In genomic region chr3:31817411-31817966, GRCh38 we compare ENCODE assay signal across 31 cellular contexts.
"Had no signal": no experiment of that assay in that cellular context is flagged by ENCODE, and none has a peak within 500 bp of the region (broad histone marks: within the 10 kb centered on the region; RNA-seq: fewer than 3 reads in every experiment).

No MANE protein-coding gene starts in this region.

- H3K27me3 ChIP-seq: esophagus muscularis mucosa, foreskin keratinocyte, heart right ventricle, left lung, right atrium auricular region, suprapubic skin, transverse colon, upper lobe of right lung, uterus had no signal

- H3K36me3 Mint-ChIP-seq: mesothelial cell of epicardium; naive thymus-derived CD4-positive, alpha-beta T cell had no signal

- H3K9me3 ChIP-seq: esophagus muscularis mucosa, heart right ventricle, left lung, mucosa of descending colon, prostate gland, right atrium auricular region, suprapubic skin, transverse colon, upper lobe of right lung, uterus had no signal

- H3K9ac ChIP-seq: parathyroid adenoma had no signal

- H3K4me1 ChIP-seq: esophagus muscularis mucosa, heart right ventricle, left lung, parathyroid adenoma, prostate gland, right atrium auricular region, suprapubic skin, transverse colon, upper lobe of right lung, uterus had no signal

- ATAC-seq: foreskin keratinocyte; heart right ventricle; left cardiac atrium; left lung; mucosa of descending colon; naive thymus-derived CD4-positive, alpha-beta T cell; sciatic nerve; stimulated activated memory B cell treated with anti-CD40 and anti-IgM and Interleukin-4, amounts not matched to agents 10 μg/mL and 1 μg/mL and 100 μg/mL, for 72 hours; upper lobe of right lung had no signal

- H3K4me2 ChIP-seq: smooth muscle cell had no signal

- H3K27me3 Mint-ChIP-seq: naive thymus-derived CD4-positive, alpha-beta T cell; stimulated activated memory B cell treated with anti-CD40 and anti-IgM and Interleukin-4, amounts not matched to agents 10 μg/mL and 1 μg/mL and 100 μg/mL, for 72 hours; stimulated activated naive CD8-positive, alpha-beta T cell treated with anti-CD3 and anti-CD28 coated beads, Interleukin-15, Interleukin-2, amounts not matched to agents 100 ng/mL and 50 ng/mL, for 24 hours had no signal

- H3K9me3 Mint-ChIP-seq: mesothelial cell of epicardium; naive thymus-derived CD4-positive, alpha-beta T cell; neural crest cell; stimulated activated memory B cell treated with anti-CD40 and anti-IgM and Interleukin-4, amounts not matched to agents 10 μg/mL and 1 μg/mL and 100 μg/mL, for 72 hours; stimulated activated naive CD8-positive, alpha-beta T cell treated with anti-CD3 and anti-CD28 coated beads, Interleukin-15, Interleukin-2, amounts not matched to agents 100 ng/mL and 50 ng/mL, for 24 hours had no signal

- H3K36me3 ChIP-seq: esophagus muscularis mucosa, heart right ventricle, left lung, prostate gland, right atrium auricular region, suprapubic skin, transverse colon, upper lobe of right lung, uterus had no signal

- H3K79me2 ChIP-seq: parathyroid adenoma had no signal

- H3K4me3 Mint-ChIP-seq: mesothelial cell of epicardium; neural crest cell; stimulated activated memory B cell treated with anti-CD40 and anti-IgM and Interleukin-4, amounts not matched to agents 10 μg/mL and 1 μg/mL and 100 μg/mL, for 72 hours; stimulated activated naive CD8-positive, alpha-beta T cell treated with anti-CD3 and anti-CD28 coated beads, Interleukin-15, Interleukin-2, amounts not matched to agents 100 ng/mL and 50 ng/mL, for 24 hours had no signal

- FAIRE-seq: endothelial cell of umbilical vein, islet of Langerhans had no signal

- DNase-seq: dermis blood vessel endothelial cell; effector memory CD4-positive, alpha-beta T cell; foreskin keratinocyte; glutamatergic neuron; heart right ventricle; hippocampal formation; left cardiac atrium; mesenchymal stem cell; mucosa of descending colon; naive thymus-derived CD4-positive, alpha-beta T cell; stimulated activated CD4-positive, alpha-beta T cell treated with anti-CD3 and anti-CD28 coated beads, Interleukin-12 subunit alpha, Interleukin-12 subunit beta, amount 100 ng/mL, for 4 hours; stimulated activated CD4-positive, alpha-beta T cell treated with anti-CD3 and anti-CD28 coated beads, Interleukin-1b, Interleukin-23, amount 100 ng/mL, for 48 hours; stimulated activated CD4-positive, alpha-beta T cell treated with anti-CD3 and anti-CD28 coated beads, Interleukin-4, amount 100 ng/mL, for 24 hours; transverse colon; upper lobe of right lung; uterus had no signal

- H3K4me3 ChIP-seq: coronary artery, esophagus muscularis mucosa, heart right ventricle, left lung, mucosa of descending colon, prostate gland, right atrium auricular region, smooth muscle cell, suprapubic skin, transverse colon, upper lobe of right lung, uterus had no signal

- H3K27ac Mint-ChIP-seq: mesothelial cell of epicardium; stimulated activated naive CD8-positive, alpha-beta T cell treated with anti-CD3 and anti-CD28 coated beads, Interleukin-15, Interleukin-2, amounts not matched to agents 100 ng/mL and 50 ng/mL, for 24 hours had no signal

- H3K27ac ChIP-seq: coronary artery, esophagus muscularis mucosa, foreskin keratinocyte, heart right ventricle, left lung, parathyroid adenoma, prostate gland, right atrium auricular region, suprapubic skin, transverse colon, upper lobe of right lung, uterus had no signal

- H2AFZ ChIP-seq: parathyroid adenoma had no signal
